Comparison of ENCODE assay signal across 6 cellular contexts in genomic region chr19:40502081-40502480, GRCh38.
"Had no signal": no experiment of that assay in that cellular context is flagged by ENCODE, and none has a peak within 500 bp of the region (broad histone marks: within the 10 kb centered on the region; RNA-seq: fewer than 3 reads in every experiment).

No MANE protein-coding gene starts in this region.

- DNase-seq: GM23248, HCEC 1CT, IMR-90, KG1 had no signal

- H3K9me3 Mint-ChIP-seq: H9 had no signal

- H3K27ac ChIP-seq: GM23248 had no signal

- H2AFZ ChIP-seq: GM23248 had no signal

- H3K9ac ChIP-seq: GM23248 had no signal

- H3K4me3 ChIP-seq: GM23248, K562 had no signal
